Comparison of ENCODE assay signal across 1 cellular context in the genomic region with DNA sequence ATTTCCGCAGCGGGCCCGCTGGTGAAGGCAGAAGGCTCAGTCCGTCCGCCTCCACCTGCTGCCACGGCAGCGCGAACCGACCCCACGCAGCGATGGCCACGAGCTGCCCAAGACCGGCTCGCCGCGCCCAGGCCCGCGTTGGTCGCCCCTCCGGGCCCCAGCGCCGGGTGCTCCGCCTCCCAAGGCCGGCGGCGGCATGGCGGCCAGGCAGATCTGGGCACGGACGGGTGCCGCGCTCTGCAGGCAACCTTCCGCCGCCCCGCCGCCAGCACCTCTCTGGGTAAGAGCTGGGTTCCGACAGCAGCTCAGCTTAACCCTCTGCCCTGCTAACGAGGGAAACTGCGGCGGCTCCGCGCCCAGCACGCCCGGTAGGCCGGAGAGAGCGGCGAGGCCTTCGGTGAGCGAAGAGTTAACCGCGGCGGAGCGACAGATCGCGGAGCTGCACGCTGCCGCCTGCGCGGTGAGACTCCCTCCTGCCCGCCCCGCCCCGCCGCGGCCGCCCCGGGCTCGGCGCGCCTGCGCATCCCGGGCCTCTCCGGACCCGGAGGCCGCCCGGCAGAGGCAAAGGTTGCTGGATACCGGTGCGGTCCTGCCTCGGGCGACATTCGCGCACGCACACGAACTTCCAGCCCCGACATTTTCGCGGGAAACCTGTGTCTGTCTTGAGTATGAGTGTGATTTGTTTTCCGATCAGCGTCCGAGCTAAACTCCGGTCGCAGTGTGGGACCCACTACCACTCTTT.
TF ChIP-seq lines count a peak whose summit lies in the region.

Gene C1orf53 (plus strand): TSS at position 177 of the 742 bp plus-strand sequence. CDS start 20 bp downstream, at position 197.

TF ChIP-seq in GM12878, 131 proteins besides CTCF, POLR2A, EP300 and RAD21 (continued from another document):
- peak; percentile 44; the same call in 1 of the 2 replicates for TF ChIP-seq MLLT1 (IDR thresholded peaks at IDR 0.05)
- 0 out of 2 replicates have a peak, but pooled peaks have one; percentile 22 for TF ChIP-seq TCF12 (IDR thresholded peaks at IDR 0.05; ENCODE audit: low read depth, low read length)
- peak; percentile 53; the same call in 1 of the 2 replicates for TF ChIP-seq ASH2L (IDR thresholded peaks at IDR 0.05; ENCODE audit: borderline replicate concordance, low read depth)
- peak; percentile 64; the same call in 1 of the 2 replicates for TF ChIP-seq PKNOX1 (IDR thresholded peaks at IDR 0.05)
- TF ChIP-seq TCF7 (IDR thresholded peaks at IDR 0.05; ENCODE audit: borderline replicate concordance) = no peak
- 0 out of 2 replicates have a peak, but pooled peaks have one; percentile 7 for TF ChIP-seq TCF3 (IDR thresholded peaks at IDR 0.05; ENCODE audit: borderline replicate concordance, insufficient read depth, low read depth, low read length)
- TF ChIP-seq RELA (IDR thresholded peaks at IDR 0.05; ENCODE audit: borderline replicate concordance, partially characterized antibody) = no peak
- peak; percentile 87 for TF ChIP-seq DPF2 (IDR thresholded peaks at IDR 0.05)
- TF ChIP-seq MTA2 (IDR thresholded peaks at IDR 0.05; ENCODE audit: low read depth) = no peak
- TF ChIP-seq E2F4 (IDR thresholded peaks at IDR 0.05; ENCODE audit: low read depth, low read length) = no peak
- TF ChIP-seq SMARCA5 (IDR thresholded peaks at IDR 0.05) = peak; percentile 55; the same call in 1 of the 2 replicates
- TF ChIP-seq KAT2A (conservative IDR thresholded peaks at IDR 0.05; ENCODE audit: control insufficient read depth, low read depth, low read length) = no peak
- TF ChIP-seq, protein P1, sequence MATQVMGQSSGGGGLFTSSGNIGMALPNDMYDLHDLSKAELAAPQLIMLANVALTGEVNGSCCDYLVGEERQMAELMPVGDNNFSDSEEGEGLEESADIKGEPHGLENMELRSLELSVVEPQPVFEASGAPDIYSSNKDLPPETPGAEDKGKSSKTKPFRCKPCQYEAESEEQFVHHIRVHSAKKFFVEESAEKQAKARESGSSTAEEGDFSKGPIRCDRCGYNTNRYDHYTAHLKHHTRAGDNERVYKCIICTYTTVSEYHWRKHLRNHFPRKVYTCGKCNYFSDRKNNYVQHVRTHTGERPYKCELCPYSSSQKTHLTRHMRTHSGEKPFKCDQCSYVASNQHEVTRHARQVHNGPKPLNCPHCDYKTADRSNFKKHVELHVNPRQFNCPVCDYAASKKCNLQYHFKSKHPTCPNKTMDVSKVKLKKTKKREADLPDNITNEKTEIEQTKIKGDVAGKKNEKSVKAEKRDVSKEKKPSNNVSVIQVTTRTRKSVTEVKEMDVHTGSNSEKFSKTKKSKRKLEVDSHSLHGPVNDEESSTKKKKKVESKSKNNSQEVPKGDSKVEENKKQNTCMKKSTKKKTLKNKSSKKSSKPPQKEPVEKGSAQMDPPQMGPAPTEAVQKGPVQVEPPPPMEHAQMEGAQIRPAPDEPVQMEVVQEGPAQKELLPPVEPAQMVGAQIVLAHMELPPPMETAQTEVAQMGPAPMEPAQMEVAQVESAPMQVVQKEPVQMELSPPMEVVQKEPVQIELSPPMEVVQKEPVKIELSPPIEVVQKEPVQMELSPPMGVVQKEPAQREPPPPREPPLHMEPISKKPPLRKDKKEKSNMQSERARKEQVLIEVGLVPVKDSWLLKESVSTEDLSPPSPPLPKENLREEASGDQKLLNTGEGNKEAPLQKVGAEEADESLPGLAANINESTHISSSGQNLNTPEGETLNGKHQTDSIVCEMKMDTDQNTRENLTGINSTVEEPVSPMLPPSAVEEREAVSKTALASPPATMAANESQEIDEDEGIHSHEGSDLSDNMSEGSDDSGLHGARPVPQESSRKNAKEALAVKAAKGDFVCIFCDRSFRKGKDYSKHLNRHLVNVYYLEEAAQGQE (IDR thresholded peaks at IDR 0.05; ENCODE audit: low read depth, low read length) = no peak
- TF ChIP-seq BHLHE40 (IDR thresholded peaks at IDR 0.05; ENCODE audit: borderline replicate concordance in 1 of 2, low read depth in 2 of 2, low read length in 1 of 2) = peak; percentile 16 to 78; a peak in 2 of 4 replicates
- TF ChIP-seq KLF5 (IDR thresholded peaks at IDR 0.05; ENCODE audit: partially characterized antibody) = peak; percentile 65
- TF ChIP-seq IKZF1 (conservative IDR thresholded peaks at IDR 0.05) = peak; percentile 88
- no peak for TF ChIP-seq SREBF1 (IDR thresholded peaks at IDR 0.05; ENCODE audit: low read length)
- TF ChIP-seq ETV6 (conservative IDR thresholded peaks at IDR 0.05 in 1 of 2, IDR thresholded peaks at IDR 0.05 in 1 of 2; ENCODE audit: borderline replicate concordance in 1 of 2, low read depth in 1 of 2) = no peak
- TF ChIP-seq LARP7 (IDR thresholded peaks at IDR 0.05) = peak; percentile 96
- no peak for TF ChIP-seq NFYA (IDR thresholded peaks at IDR 0.05; ENCODE audit: borderline replicate concordance, low read depth, low read length)
- TF ChIP-seq NRF1 (conservative IDR thresholded peaks at IDR 0.05; ENCODE audit: low read depth, low read length) = peak; percentile 68
- TF ChIP-seq SMC3 (IDR thresholded peaks at IDR 0.05; ENCODE audit: borderline replicate concordance, low read length) = no peak
- no peak for TF ChIP-seq BCL11A (IDR thresholded peaks at IDR 0.05; ENCODE audit: low read depth, low read length)
- peak; percentile 72; the same call in 1 of the 2 replicates for TF ChIP-seq RB1 (IDR thresholded peaks at IDR 0.05; ENCODE audit: borderline replicate concordance)
- TF ChIP-seq ZSCAN29 (IDR thresholded peaks at IDR 0.05) = no peak
- 0 out of 2 replicates have a peak, but pooled peaks have one; percentile 68 for TF ChIP-seq ZNF207 (IDR thresholded peaks at IDR 0.05; ENCODE audit: borderline replicate concordance)
- peak; percentile 53; the same call in 1 of the 2 replicates for TF ChIP-seq CHD2 (IDR thresholded peaks at IDR 0.05; ENCODE audit: borderline replicate concordance, low read depth, low read length)
- TF ChIP-seq TAF1 (IDR thresholded peaks at IDR 0.05; ENCODE audit: borderline replicate concordance, low read depth, low read length) = peak; percentile 64; the same call in 1 of the 2 replicates
- no peak for TF ChIP-seq IRF5 (IDR thresholded peaks at IDR 0.05; ENCODE audit: borderline replicate concordance)
- no peak for TF ChIP-seq ZBTB4 (CRISPR knock-in tag; IDR thresholded peaks at IDR 0.05)
- TF ChIP-seq BRCA1 (IDR thresholded peaks at IDR 0.05; ENCODE audit: low read depth, low read length) = no peak
- no peak for TF ChIP-seq RFX5 (IDR thresholded peaks at IDR 0.05; ENCODE audit: low read depth, low read length)
- no peak for TF ChIP-seq PAX8 (IDR thresholded peaks at IDR 0.05)
- TF ChIP-seq SREBF2 (IDR thresholded peaks at IDR 0.05; ENCODE audit: low read length) = no peak
- TF ChIP-seq, protein P2, sequence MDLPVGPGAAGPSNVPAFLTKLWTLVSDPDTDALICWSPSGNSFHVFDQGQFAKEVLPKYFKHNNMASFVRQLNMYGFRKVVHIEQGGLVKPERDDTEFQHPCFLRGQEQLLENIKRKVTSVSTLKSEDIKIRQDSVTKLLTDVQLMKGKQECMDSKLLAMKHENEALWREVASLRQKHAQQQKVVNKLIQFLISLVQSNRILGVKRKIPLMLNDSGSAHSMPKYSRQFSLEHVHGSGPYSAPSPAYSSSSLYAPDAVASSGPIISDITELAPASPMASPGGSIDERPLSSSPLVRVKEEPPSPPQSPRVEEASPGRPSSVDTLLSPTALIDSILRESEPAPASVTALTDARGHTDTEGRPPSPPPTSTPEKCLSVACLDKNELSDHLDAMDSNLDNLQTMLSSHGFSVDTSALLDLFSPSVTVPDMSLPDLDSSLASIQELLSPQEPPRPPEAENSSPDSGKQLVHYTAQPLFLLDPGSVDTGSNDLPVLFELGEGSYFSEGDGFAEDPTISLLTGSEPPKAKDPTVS (IDR thresholded peaks at IDR 0.05; ENCODE audit: low read depth, low read length) = no peak
